In genomic region chr1:205210876-205211838, GRCh38 we compare ENCODE assay signal across 8 cellular contexts. TPM values are rescaled to one million over a fixed set of nuclear protein-coding genes. Genes with fewer than 3 reads are reported as not detected.
DNase-seq lines count a peak whose midpoint lies in the region; ATAC-seq and TF ChIP-seq lines count a peak whose summit lies in the region.

Gene DSTYK, minus strand, starts transcription at chr1:205211702. Its CDS starts 167 bp downstream, at chr1:205211535.

- H3K27me3 ChIP-seq in rectal smooth muscle tissue (ENCODE audit: control insufficient read depth, insufficient read depth, low read length), result no peaks in the 10 kb centered on the region
- H3K27me3 ChIP-seq in vagina, result no peaks in the 10 kb centered on the region

- H3K27ac ChIP-seq in rectal smooth muscle tissue (ENCODE audit: low read depth, low read length) (peak within 1 kb of the TSS; percentile 81), vagina (peak within 1 kb of the TSS; percentile 92)

- peak; percentile 75 for DNase-seq in NCI-H2029 (lab: John Stamatoyannopoulos, UW)
- peak; percentile 89 for DNase-seq in T1000 (lab: John Stamatoyannopoulos, UW)
- peak; percentile 92 for DNase-seq in astrocyte of the cerebellum (ENCODE audit: low read depth)
- peak; percentile 90 for DNase-seq in hepatic stellate cell (ENCODE audit: low spot score)
- peak in 1 of 2 donors; percentile 96 for DNase-seq in vagina (ENCODE audit: extremely low spot score in 2 of 2)

- H3K4me1 ChIP-seq in rectal smooth muscle tissue (ENCODE audit: control insufficient read depth, insufficient read depth, low read length) (no peaks in the 10 kb centered on the region), vagina (peaks cover 33% of the 10 kb centered on the region)

- ATAC-seq in GM18505 (IDR thresholded peaks at IDR 0.05; ENCODE audit: unreplicated experiment) (peak; percentile 72), HG02970 (IDR thresholded peaks at IDR 0.05; ENCODE audit: low FRiP score, unreplicated experiment) (peak; percentile 70)

- no peak for TF ChIP-seq CTCF in astrocyte of the cerebellum (IDR thresholded peaks at IDR 0.05; ENCODE audit: low read depth, low read length, missing control alignments)
- TF ChIP-seq CTCF in vagina (IDR thresholded peaks at IDR 0.05), result no peak

- H3K4me3 ChIP-seq in astrocyte of the cerebellum (ENCODE audit: low read depth, low read length), result peak within 1 kb of the TSS; percentile 95
- peak within 1 kb of the TSS; percentile 89 for H3K4me3 ChIP-seq in rectal smooth muscle tissue (ENCODE audit: low read length)
- peak within 1 kb of the TSS; percentile 58 to 67 for H3K4me3 ChIP-seq in vagina

- H3K36me3 ChIP-seq in rectal smooth muscle tissue (ENCODE audit: control insufficient read depth, insufficient read depth, low read length) (no peaks in the 10 kb centered on the region), vagina (no peaks in the 10 kb centered on the region)

- H3K9me3 ChIP-seq in vagina, result no peaks in the 10 kb centered on the region

- TF ChIP-seq POLR2A in GM18505 (IDR thresholded peaks at IDR 0.05; ENCODE audit: borderline replicate concordance, extremely low read depth, insufficient read depth, insufficient read length) (peak; percentile 76), vagina (IDR thresholded peaks at IDR 0.05) (peak in 1 of 2 donors; percentile 60)

- intact Hi-C loops in vagina (cut with DNase I), result no loop called here

- in situ Hi-C loops in astrocyte of the cerebellum (cut with HindIII; ENCODE audit: low sequenced_read_pairs), result no loop called here

- H3K9ac ChIP-seq in rectal smooth muscle tissue (ENCODE audit: low read length), result peak within 1 kb of the TSS; percentile 54

RNA-seq across cellular contexts. Expression of gene DSTYK, which starts in this region (rescaled TPM):
- 12.0 TPM for total RNA-seq in vagina
